In the genomic region with DNA sequence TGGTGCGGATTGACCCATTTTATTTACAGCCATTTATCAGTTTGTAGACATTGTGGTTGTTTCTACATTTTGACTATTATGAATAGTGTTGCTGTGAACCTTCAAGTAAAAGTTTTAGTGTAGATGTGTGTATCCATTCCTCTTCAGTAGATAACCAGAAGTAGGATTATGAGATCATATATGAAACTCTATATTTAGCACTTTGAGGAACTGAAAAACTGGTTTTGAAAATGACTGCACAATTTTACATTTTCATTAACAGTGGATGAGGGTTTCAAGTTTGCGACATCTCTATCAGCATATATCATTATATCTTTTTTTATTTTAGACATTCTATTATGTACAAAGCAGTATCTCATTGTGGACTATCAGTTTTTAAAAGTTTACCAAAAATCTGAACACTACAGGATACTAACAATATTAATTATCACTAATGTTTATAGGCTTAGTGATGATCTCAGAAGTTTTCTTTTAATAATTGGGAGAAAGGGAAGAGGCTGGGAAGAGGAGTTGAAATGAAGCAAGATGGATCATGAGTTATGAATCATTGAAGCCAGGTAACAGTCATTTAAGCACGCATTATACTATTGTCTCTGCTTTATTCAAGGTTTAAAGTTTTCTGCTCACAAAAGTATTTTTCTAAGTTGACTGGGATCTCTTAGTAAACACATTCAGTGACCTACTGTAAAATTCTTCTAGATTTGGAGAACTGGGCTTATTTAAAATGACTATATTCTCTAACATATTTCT, we compare ENCODE assay signal across 13 cellular contexts.
DNase-seq lines count a peak whose midpoint lies in the region; ATAC-seq, FAIRE-seq and TF ChIP-seq lines count a peak whose summit lies in the region.
"Had no signal": no experiment of that assay in that cellular context is flagged by ENCODE, and none has a peak within 500 bp of the region (broad histone marks: within the 10 kb centered on the region; RNA-seq: fewer than 3 reads in every experiment).

No MANE protein-coding gene starts in this region.

- no peaks in the 10 kb centered on the region for H3K36me3 Mint-ChIP-seq in MCF 10A (ENCODE audit: insufficient read depth, unreplicated experiment)

- in situ Hi-C loops in HepG2 (cut with HindIII; ENCODE audit: extremely low pct_ligation_motif_present, low pct_unique_long_range_greater_than_20kb): no loop called here

- no peak overlapping the region for H3K27ac Mint-ChIP-seq in MCF 10A (ENCODE audit: low read depth, unreplicated experiment)

- TF ChIP-seq EP300 in HepG2 (IDR thresholded peaks at IDR 0.05; ENCODE audit: low read depth in 2 of 2, low read length in 2 of 2) (no peak), HepG2 (CRISPR knock-in tag; IDR thresholded peaks at IDR 0.05; ENCODE audit: borderline replicate concordance) (no peak)

- no peak for FAIRE-seq in HepG2 (lab: Jason Lieb, UNC)

- WGBS in HepG2 (ENCODE audit: low lambda C conversion rate): 39% methylated on average over 3 of the region's 3 CpGs

- H3K27ac ChIP-seq in HepG2 (ENCODE audit: extremely low read length, insufficient read depth, low read length): no peak overlapping the region
- H3K27ac ChIP-seq: gastrocnemius medialis, lower lobe of right lung had no signal

- no peak for TF ChIP-seq RAD21 in HepG2 (CRISPR knock-in tag; IDR thresholded peaks at IDR 0.05)

- H3K79me2 ChIP-seq in HepG2 (ENCODE audit: insufficient read depth, low read length): no peaks in the 10 kb centered on the region

- H3K27me3 ChIP-seq in HepG2 (ENCODE audit: control insufficient read depth in 1 of 2, insufficient read depth in 2 of 2, low read length in 2 of 2): no peaks in the 10 kb centered on the region
- H3K27me3 ChIP-seq: gastrocnemius medialis had no signal

- no TSS peak for BruUV-seq in MCF 10A (replicated peaks; lab: Mats Ljungman, UMichigan)
- no TSS peak for BruUV-seq in HepG2 (replicated peaks; lab: Mats Ljungman, UMichigan)

- no peak overlapping the region for H3K4me3 ChIP-seq in HepG2 (replicated peaks in 1 of 3; ENCODE audit: insufficient read depth in 1 of 3, low read depth in 2 of 3, low read length in 3 of 3)
- H3K4me3 ChIP-seq: gastrocnemius medialis, lower lobe of right lung had no signal

- ATAC-seq in GM19372 (IDR thresholded peaks at IDR 0.05; ENCODE audit: low read depth, unreplicated experiment) (peak; percentile 66), HG02798 (IDR thresholded peaks at IDR 0.05; ENCODE audit: poor library complexity, unreplicated experiment) (peak; percentile 84), HG03469 (IDR thresholded peaks at IDR 0.05; ENCODE audit: unreplicated experiment) (peak; percentile 88), HepG2 (no peak)
- no peak for ATAC-seq in activated CD4-positive, CD25-positive, alpha-beta regulatory T cell treated with anti-CD3 and anti-CD28 coated beads, Interleukin-2, amount 50 U/mL, for 24 hours
- ATAC-seq: gastrocnemius medialis, HCT116, lower lobe of right lung had no signal

- H3K4me1 ChIP-seq in HepG2 (ENCODE audit: insufficient read depth, low read length): no peaks in the 10 kb centered on the region
- H3K4me1 ChIP-seq: gastrocnemius medialis, lower lobe of right lung had no signal

- intact Hi-C loops in MCF 10A (cut with micrococcal nuclease) (no loop called here), HepG2 (cut with micrococcal nuclease; ENCODE audit: unreplicated experiment) (no loop called here)

- no peak for TF ChIP-seq POLR2A in HepG2 (IDR thresholded peaks at IDR 0.05; ENCODE audit: insufficient read depth in 1 of 2, low read depth in 2 of 2, low read length in 2 of 2)

- H3K4me1 Mint-ChIP-seq in MCF 10A (ENCODE audit: insufficient read depth, unreplicated experiment): peaks cover 13% of the 10 kb centered on the region

- peaks cover 82% of the 10 kb centered on the region for H3K9me3 ChIP-seq in HepG2 (ENCODE audit: low read length)
- H3K9me3 ChIP-seq: gastrocnemius medialis, lower lobe of right lung had no signal

- H2AFZ ChIP-seq in HepG2 (ENCODE audit: low read length): no peak overlapping the region

- no peaks in the 10 kb centered on the region for H3K27me3 Mint-ChIP-seq in MCF 10A (ENCODE audit: insufficient read depth, unreplicated experiment)

- H4K20me1 ChIP-seq in HepG2 (ENCODE audit: insufficient read depth, low read length): no peaks in the 10 kb centered on the region

- CTCF ChIA-PET in MCF 10A (lab: Yijun Ruan, JAX): no interaction called here
- CTCF ChIA-PET in HepG2 (lab: Yijun Ruan, JAX; ENCODE audit: low intra/inter-chr PET ratio, low total read pairs): no interaction called here

- no peak overlapping the region for H3K4me2 ChIP-seq in HepG2 (ENCODE audit: low read depth, low read length)

- peak; percentile 14 for DNase-seq in CD1c-positive myeloid dendritic cell (ENCODE audit: extremely low spot score)
- DNase-seq in MCF 10A (ENCODE audit: unreplicated experiment): no peak
- DNase-seq in HepG2 (ENCODE audit: low spot score): no peak
- DNase-seq in activated T-cell treated with anti-CD3 and anti-CD28 coated beads, Interleukin-2, amount 50 U/mL, for 1 hour: no peak
- DNase-seq: gastrocnemius medialis, lower lobe of right lung, NCI-H1092, trophoblast cell had no signal

- no peaks in the 10 kb centered on the region for H3K36me3 ChIP-seq in HepG2 (replicated peaks in 1 of 2; ENCODE audit: control insufficient read depth in 1 of 2, insufficient read depth in 2 of 2, low read length in 2 of 2)
- H3K36me3 ChIP-seq: gastrocnemius medialis, lower lobe of right lung had no signal

- H3K4me3 Mint-ChIP-seq in MCF 10A (ENCODE audit: unreplicated experiment): no peak overlapping the region

- no peaks in the 10 kb centered on the region for H3K9me3 Mint-ChIP-seq in MCF 10A (ENCODE audit: unreplicated experiment)

- POLR2A ChIA-PET in MCF 10A (lab: Yijun Ruan, JAX): no interaction called here
- POLR2A ChIA-PET in HepG2 (lab: Yijun Ruan, JAX): no interaction called here

- TF ChIP-seq CTCF in MCF 10A (IDR thresholded peaks at IDR 0.05; ENCODE audit: unreplicated experiment) (no peak), HepG2 (CRISPR knock-in tag; IDR thresholded peaks at IDR 0.05) (no peak)

- no peak overlapping the region for H3K9ac ChIP-seq in HepG2 (ENCODE audit: insufficient read depth, low read depth, low read length)

TF ChIP-seq in HepG2, 621 proteins besides CTCF, POLR2A, EP300 and RAD21:
- TF ChIP-seq ATF1 (CRISPR knock-in tag; IDR thresholded peaks at IDR 0.05): no peak
- TF ChIP-seq NFIC (IDR thresholded peaks at IDR 0.05; ENCODE audit: low read length): no peak
- TF ChIP-seq, protein P1, sequence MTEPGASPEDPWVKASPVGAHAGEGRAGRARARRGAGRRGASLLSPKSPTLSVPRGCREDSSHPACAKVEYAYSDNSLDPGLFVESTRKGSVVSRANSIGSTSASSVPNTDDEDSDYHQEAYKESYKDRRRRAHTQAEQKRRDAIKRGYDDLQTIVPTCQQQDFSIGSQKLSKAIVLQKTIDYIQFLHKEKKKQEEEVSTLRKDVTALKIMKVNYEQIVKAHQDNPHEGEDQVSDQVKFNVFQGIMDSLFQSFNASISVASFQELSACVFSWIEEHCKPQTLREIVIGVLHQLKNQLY (CRISPR knock-in tag; IDR thresholded peaks at IDR 0.05): no peak
- no peak for TF ChIP-seq NFE2 (CRISPR knock-in tag; IDR thresholded peaks at IDR 0.05)
- TF ChIP-seq, protein P2, sequence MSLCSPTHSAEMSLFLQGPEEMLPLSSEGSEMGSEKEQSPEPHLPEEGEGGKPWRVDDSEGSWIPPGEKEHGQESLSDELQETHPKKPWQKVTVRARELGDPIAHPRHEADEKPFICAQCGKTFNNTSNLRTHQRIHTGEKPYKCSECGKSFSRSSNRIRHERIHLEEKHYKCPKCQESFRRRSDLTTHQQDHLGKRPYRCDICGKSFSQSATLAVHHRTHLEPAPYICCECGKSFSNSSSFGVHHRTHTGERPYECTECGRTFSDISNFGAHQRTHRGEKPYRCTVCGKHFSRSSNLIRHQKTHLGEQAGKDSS (CRISPR knock-in tag; IDR thresholded peaks at IDR 0.05; ENCODE audit: borderline replicate concordance, low read depth): no peak
- TF ChIP-seq ZNF230 (CRISPR knock-in tag; IDR thresholded peaks at IDR 0.05): no peak
- TF ChIP-seq ZSCAN30 (CRISPR knock-in tag; IDR thresholded peaks at IDR 0.05): no peak
- TF ChIP-seq NR2F1 (CRISPR knock-in tag; IDR thresholded peaks at IDR 0.05): no peak
- TF ChIP-seq, protein P3, sequence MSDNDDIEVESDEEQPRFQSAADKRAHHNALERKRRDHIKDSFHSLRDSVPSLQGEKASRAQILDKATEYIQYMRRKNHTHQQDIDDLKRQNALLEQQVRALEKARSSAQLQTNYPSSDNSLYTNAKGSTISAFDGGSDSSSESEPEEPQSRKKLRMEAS (IDR thresholded peaks at IDR 0.05): no peak
- no peak for TF ChIP-seq FIP1L1 (IDR thresholded peaks at IDR 0.05; ENCODE audit: borderline replicate concordance, insufficient read depth, low read depth, low read length)
- no peak for TF ChIP-seq ZNF781 (CRISPR knock-in tag; IDR thresholded peaks at IDR 0.05; ENCODE audit: borderline replicate concordance, not compliant biosample characterization)
- TF ChIP-seq ZNF768 (CRISPR knock-in tag; IDR thresholded peaks at IDR 0.05): no peak
- TF ChIP-seq AKAP8 (CRISPR knock-in tag; IDR thresholded peaks at IDR 0.05): no peak
- no peak for TF ChIP-seq ZNF12 (CRISPR knock-in tag; IDR thresholded peaks at IDR 0.05)
- TF ChIP-seq FOXA3 (CRISPR knock-in tag; IDR thresholded peaks at IDR 0.05): no peak

Comparison
In these comparisons a context has a peak if more than half of its experiments do, and no peak if none do; other contexts are left out.
1. ATAC-seq: peak in GM19372 (single experiment), HG02798 (single experiment) and HG03469 (single experiment); none in activated CD4-positive, CD25-positive, alpha-beta regulatory T cell treated with anti-CD3 and anti-CD28 coated beads, Interleukin-2, amount 50 U/mL, for 24 hours (0 of 2) and HepG2 (single experiment).